Comparison of ENCODE assay signal across 8 cellular contexts in genomic region chr22:45268958-45269844, GRCh38. TPM values are rescaled to one million over a fixed set of nuclear protein-coding genes. Genes with fewer than 3 reads are reported as not detected.
DNase-seq lines count a peak whose midpoint lies in the region.

No MANE protein-coding gene starts in this region.

- no peak overlapping the region for H3K23ac ChIP-seq in neuronal stem cell (ENCODE audit: low read depth, low read length, poor library complexity)

- H2AFZ ChIP-seq in neuronal stem cell (ENCODE audit: low read length), result peak overlapping the region; percentile 100

- peak overlapping the region; percentile 81 for H2BK120ac ChIP-seq in neuronal stem cell (ENCODE audit: low read depth, low read length)

- peak overlapping the region; percentile 84 for H2BK5ac ChIP-seq in neuronal stem cell (ENCODE audit: low read length)

- H3K36me3 ChIP-seq in HUES6 (ENCODE audit: control insufficient read depth, insufficient read depth, low read length) (no peaks in the 10 kb centered on the region), neuronal stem cell (replicated peaks in 1 of 2; ENCODE audit: control insufficient read depth in 2 of 2, insufficient read depth in 2 of 2, low read length in 2 of 2) (no peaks in the 10 kb centered on the region), subcutaneous abdominal adipose tissue (ENCODE audit: control insufficient read depth in 5 of 5, insufficient read depth in 5 of 5, low read length in 5 of 5) (no peaks in the 10 kb centered on the region)

- H3K27ac ChIP-seq in HUES6 (ENCODE audit: low read depth, low read length), result no peak overlapping the region; the same call in 1 of the 2 replicates
- H3K27ac ChIP-seq in neuronal stem cell (replicated peaks; ENCODE audit: low read length), result peak overlapping the region; percentile 93
- no peak overlapping the region for H3K27ac ChIP-seq in subcutaneous abdominal adipose tissue (ENCODE audit: low read depth, low read length)

- peak; percentile 46 to 57 for DNase-seq in NCI-H2081 (lab: John Stamatoyannopoulos, UW)
- no peak for DNase-seq in NCI-H2081 treated with DMSO at 0.1 percent for 48 hours (lab: John Stamatoyannopoulos, UW)
- DNase-seq in SK-N-DZ (ENCODE audit: low spot score), result peak; percentile 75
- peak; percentile 87 for DNase-seq in activated naive CD4-positive, alpha-beta T cell treated with Interleukin-2 at 50 U/mL for 16 hours
- DNase-seq in germinal center (ENCODE audit: low spot score), result peak; percentile 88
- peak; percentile 89 for DNase-seq in neuronal stem cell (ENCODE audit: low spot score)

- H3K4ac ChIP-seq in neuronal stem cell (ENCODE audit: low read length), result peak overlapping the region; percentile 37

- H3K18ac ChIP-seq in neuronal stem cell (ENCODE audit: low read length), result peak overlapping the region; percentile 99

- H3K9me3 ChIP-seq in HUES6 (ENCODE audit: control insufficient read depth, insufficient read depth, low read depth, low read length) (no peaks in the 10 kb centered on the region), neuronal stem cell (replicated peaks in 1 of 2; ENCODE audit: control insufficient read depth in 2 of 2, insufficient read depth in 1 of 2, low read depth in 1 of 2, low read length in 2 of 2) (no peaks in the 10 kb centered on the region), subcutaneous abdominal adipose tissue (ENCODE audit: control insufficient read depth in 5 of 5, low read length in 5 of 5) (no peaks in the 10 kb centered on the region)

- H4K8ac ChIP-seq in neuronal stem cell (ENCODE audit: low read depth, low read length), result no peak overlapping the region

- H3K4me3 ChIP-seq in HUES6 (ENCODE audit: low read depth, low read length), result peak overlapping the region; percentile 81
- peak overlapping the region; percentile 64 to 82 for H3K4me3 ChIP-seq in neuronal stem cell (ENCODE audit: low read length in 2 of 2)
- peak overlapping the region; percentile 63 to 66 (median 63) for H3K4me3 ChIP-seq in subcutaneous abdominal adipose tissue (ENCODE audit: low read depth in 1 of 5, low read length in 5 of 5)

- H3K27me3 ChIP-seq in HUES6 (ENCODE audit: control insufficient read depth, insufficient read depth, low read length) (peaks cover 18% of the 10 kb centered on the region), neuronal stem cell (ENCODE audit: control insufficient read depth in 3 of 3, insufficient read depth in 3 of 3, low read depth in 1 of 3, low read length in 3 of 3) (peaks cover 0 to 45% (median 8%) of the 10 kb centered on the region in 3 experiments), subcutaneous abdominal adipose tissue (ENCODE audit: control insufficient read depth in 5 of 5, insufficient read depth in 4 of 5, low read length in 5 of 5) (peaks cover 0 to 8% (median 2%) of the 10 kb centered on the region in 5 donors)

- no CpG with 5 or more reads among the region's 60 CpGs for WGBS in neuronal stem cell (ENCODE audit: extremely low coverage in 2 of 2, insufficient read length in 2 of 2, insufficient replicate concordance in 1 of 2), 2 donors

- peak overlapping the region; percentile 96 for H2BK15ac ChIP-seq in neuronal stem cell (ENCODE audit: low read length)

- peak overlapping the region; percentile 58 for H2BK12ac ChIP-seq in neuronal stem cell (ENCODE audit: low read length)

- H3K4me1 ChIP-seq in HUES6 (ENCODE audit: control insufficient read depth, insufficient read depth, low read length) (peaks cover 18% of the 10 kb centered on the region), neuronal stem cell (ENCODE audit: control insufficient read depth in 2 of 2, insufficient read depth in 1 of 2, low read depth in 1 of 2, low read length in 2 of 2) (peaks cover 5 to 11% of the 10 kb centered on the region in 2 donors), subcutaneous abdominal adipose tissue (ENCODE audit: control insufficient read depth in 5 of 5, insufficient read depth in 5 of 5, low read length in 5 of 5) (peaks cover 2 to 40% (median 37%) of the 10 kb centered on the region in 5 donors)

- peak overlapping the region; percentile 91 for H3K4me2 ChIP-seq in neuronal stem cell (ENCODE audit: insufficient read depth, low read length, poor library complexity, severe bottlenecking)

- H3K14ac ChIP-seq in neuronal stem cell (ENCODE audit: low read length), result peak overlapping the region; percentile 89

- H3K9ac ChIP-seq in HUES6 (ENCODE audit: low read length), result peak overlapping the region; percentile 80
- peak overlapping the region; percentile 94 for H3K9ac ChIP-seq in neuronal stem cell (ENCODE audit: low read depth, low read length, poor library complexity)
- H3K9ac ChIP-seq in subcutaneous abdominal adipose tissue (ENCODE audit: low read length in 5 of 5), result peak overlapping the region in 3 of 5 donors; percentile 22 to 69 (median 62)

- H4K91ac ChIP-seq in neuronal stem cell (ENCODE audit: low read depth, low read length, poor library complexity), result no peak overlapping the region

- peak overlapping the region; percentile 92 for H2AK5ac ChIP-seq in neuronal stem cell (ENCODE audit: low read depth, low read length)

- peaks cover 1% of the 10 kb centered on the region for H3K79me1 ChIP-seq in neuronal stem cell (ENCODE audit: low read depth, low read length)

RNA-seq across cellular contexts. Expression of gene UPK3A, which starts 15.5 kb away (rescaled TPM):
- polyA plus RNA-seq in SK-N-DZ (2014; cell fraction: cytosol; rRNA removed), result not detected in 2 replicates
- not detected in 2 replicates for polyA plus RNA-seq in SK-N-DZ (2014; cell fraction: nucleus; rRNA removed)
- 0.20 TPM for polyA plus RNA-seq in neuronal stem cell (2013, experiment 1 of 2)
- 0.25 TPM for polyA plus RNA-seq in neuronal stem cell (2013, experiment 2 of 2)

RNA-seq across cellular contexts. Expression of gene KIAA0930, which starts 28.5 kb away (rescaled TPM):
- 34.4 and 35.8 TPM in 2 replicates for polyA plus RNA-seq in SK-N-DZ (2014; cell fraction: cytosol; rRNA removed)
- 30.4 and 46.5 TPM in 2 replicates for polyA plus RNA-seq in SK-N-DZ (2014; cell fraction: nucleus; rRNA removed)
- 62.1 TPM for polyA plus RNA-seq in neuronal stem cell (2013, experiment 1 of 2)
- polyA plus RNA-seq in neuronal stem cell (2013, experiment 2 of 2), result 61.2 TPM

RNA-seq across cellular contexts. Expression of gene FAM118A, which starts 40.5 kb away (rescaled TPM):
- polyA plus RNA-seq in SK-N-DZ (2014; cell fraction: cytosol; rRNA removed), result 10.1 and 12.7 TPM in 2 replicates
- polyA plus RNA-seq in SK-N-DZ (2014; cell fraction: nucleus; rRNA removed), result 15.3 and 20.0 TPM in 2 replicates
- 12.7 TPM for polyA plus RNA-seq in neuronal stem cell (2013, experiment 1 of 2)
- polyA plus RNA-seq in neuronal stem cell (2013, experiment 2 of 2), result 11.8 TPM
